15 cellular contexts compared by ENCODE assay signal in the genomic region with DNA sequence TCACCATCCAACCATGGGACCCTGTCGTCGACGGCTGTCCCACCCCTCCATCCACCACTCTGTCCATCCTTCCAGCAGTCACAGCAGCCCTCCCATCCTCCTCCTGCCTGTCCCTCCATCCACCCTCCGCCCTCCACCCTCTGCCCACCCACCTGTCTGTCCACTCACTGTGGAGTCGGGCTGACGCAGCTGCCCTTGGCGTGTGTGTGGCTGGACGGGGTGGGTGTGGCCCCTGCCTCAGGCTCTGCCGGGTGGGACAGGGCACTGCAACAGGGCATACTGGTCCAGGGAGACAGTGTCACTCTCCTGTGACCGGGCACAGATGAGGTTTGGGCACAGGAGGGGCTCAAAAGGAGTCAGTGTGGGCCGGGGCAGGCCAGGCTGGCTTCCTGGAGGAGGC. TPM values are rescaled to one million over a fixed set of nuclear protein-coding genes. Genes with fewer than 3 reads are reported as not detected.
DNase-seq lines count a peak whose midpoint lies in the region; ATAC-seq, FAIRE-seq and TF ChIP-seq lines count a peak whose summit lies in the region.
"Had no signal": no experiment of that assay in that cellular context is flagged by ENCODE, and none has a peak within 500 bp of the region (broad histone marks: within the 10 kb centered on the region; RNA-seq: fewer than 3 reads in every experiment).

No MANE protein-coding gene starts in this region.

- CTCF ChIA-PET in PC-9 (lab: Charles Lee), result no interaction called here
- CTCF ChIA-PET in activated CD4-positive, alpha-beta memory T cell treated with anti-CD3 and anti-CD28 coated beads, Interleukin-2, amount 10 ng/mL, durations not matched to agents 7 days and 5 days (lab: Charles Lee), result interaction anchor here (1.1 to 2.0 kb wide), 2 partner anchors 11 to 145 kb away, joined by 4 to 11 read pairs; no protein-coding TSS in a partner anchor

- peaks cover 24% of the 10 kb centered on the region for H3K79me2 ChIP-seq in PC-9 (ENCODE audit: low read depth)
- H3K79me2 ChIP-seq: parathyroid adenoma had no signal

- no peak for ATAC-seq in memory B cell (ENCODE audit: low read depth)
- no peak for ATAC-seq in Right ventricle myocardium inferior

- peaks cover 5% of the 10 kb centered on the region for H3K4me1 Mint-ChIP-seq in memory B cell
- peaks cover 4% of the 10 kb centered on the region for H3K4me1 Mint-ChIP-seq in activated CD4-positive, alpha-beta memory T cell treated with anti-CD3 and anti-CD28 coated beads, Interleukin-2, amount 10 ng/mL, durations not matched to agents 7 days and 5 days

- no peak overlapping the region for H3K27ac ChIP-seq in PC-9
- H3K27ac ChIP-seq: parathyroid adenoma had no signal

- H3K36me3 ChIP-seq in PC-9 (ENCODE audit: low read depth), result no peaks in the 10 kb centered on the region
- H3K36me3 ChIP-seq: thyroid gland had no signal

- H3K27me3 ChIP-seq in PC-9 (ENCODE audit: insufficient read depth, low read depth), result no peaks in the 10 kb centered on the region
- H3K27me3 ChIP-seq: thyroid gland had no signal

- intact Hi-C loops in PC-9 (cut with micrococcal nuclease; ENCODE audit: unreplicated experiment) (loop anchor here (2.0 kb wide), 1 partner anchor 53 kb away; no protein-coding TSS in a partner anchor), Right ventricle myocardium inferior (cut with DNase I) (no loop called here)

- peaks cover 10% of the 10 kb centered on the region for H3K27me3 Mint-ChIP-seq in memory B cell
- no peaks in the 10 kb centered on the region for H3K27me3 Mint-ChIP-seq in activated CD4-positive, alpha-beta memory T cell treated with anti-CD3 and anti-CD28 coated beads, Interleukin-2, amount 10 ng/mL, durations not matched to agents 7 days and 5 days
- H3K27me3 Mint-ChIP-seq: activated CD4-positive, alpha-beta memory T cell treated with anti-CD3 and anti-CD28 coated beads for 36 hours had no signal

- peak; percentile 31 for DNase-seq in A172 (ENCODE audit: low spot score)
- peak in 1 of 2 experiments; percentile 36 for DNase-seq in PC-9
- DNase-seq in memory B cell (ENCODE audit: low spot score in 2 of 2), result no peak
- DNase-seq in activated CD4-positive, alpha-beta memory T cell treated with anti-CD3 and anti-CD28 coated beads, Interleukin-2, amount 10 ng/mL, durations not matched to agents 7 days and 5 days, result no peak
- DNase-seq in HTR-8/SVneo (ENCODE audit: insufficient read length, low spot score), result no peak
- no peak for DNase-seq in Right ventricle myocardium inferior (ENCODE audit: missing footprints)
- DNase-seq: activated CD4-positive, alpha-beta memory T cell treated with anti-CD3 and anti-CD28 coated beads for 36 hours; anterior cingulate cortex; NCI-H1092; thyroid gland had no signal

- peak overlapping the region; percentile 52 for H3K4me3 Mint-ChIP-seq in memory B cell
- H3K4me3 Mint-ChIP-seq in activated CD4-positive, alpha-beta memory T cell treated with anti-CD3 and anti-CD28 coated beads, Interleukin-2, amount 10 ng/mL, durations not matched to agents 7 days and 5 days, result no peak overlapping the region
- H3K4me3 Mint-ChIP-seq: activated CD4-positive, alpha-beta memory T cell treated with anti-CD3 and anti-CD28 coated beads for 36 hours had no signal

- H2AFZ ChIP-seq in PC-9, result no peak overlapping the region
- H2AFZ ChIP-seq: parathyroid adenoma had no signal

- no peaks in the 10 kb centered on the region for H3K9me3 Mint-ChIP-seq in memory B cell
- H3K9me3 Mint-ChIP-seq in activated CD4-positive, alpha-beta memory T cell treated with anti-CD3 and anti-CD28 coated beads, Interleukin-2, amount 10 ng/mL, durations not matched to agents 7 days and 5 days, result peaks cover 7% of the 10 kb centered on the region
- H3K9me3 Mint-ChIP-seq: activated CD4-positive, alpha-beta memory T cell treated with anti-CD3 and anti-CD28 coated beads for 36 hours had no signal

- peaks cover 3% of the 10 kb centered on the region; the same call in 1 of the 2 replicates for H4K20me1 ChIP-seq in PC-9 (ENCODE audit: insufficient read depth)

- FAIRE-seq in HTR-8/SVneo (lab: Jason Lieb, UNC), result no peak
- FAIRE-seq: TTC549 had no signal

- H3K4me1 ChIP-seq in PC-9 (replicated peaks; ENCODE audit: insufficient read depth), result peaks cover 10% of the 10 kb centered on the region

- TF ChIP-seq CTCF in PC-9 (conservative IDR thresholded peaks at IDR 0.05), result no peak

- H3K4me2 ChIP-seq in PC-9, result peak overlapping the region; percentile 89

- BruUV-seq in PC-9 (replicated peaks; lab: Mats Ljungman, UMichigan), result no TSS peak

- no peaks in the 10 kb centered on the region for H3K9me3 ChIP-seq in PC-9 (ENCODE audit: insufficient read depth, low read depth)
- H3K9me3 ChIP-seq: thyroid gland had no signal

- H3F3A ChIP-seq in PC-9 (ENCODE audit: insufficient read depth, low read depth), result no peaks in the 10 kb centered on the region

- no peak overlapping the region for H3K27ac Mint-ChIP-seq in memory B cell
- H3K27ac Mint-ChIP-seq in activated CD4-positive, alpha-beta memory T cell treated with anti-CD3 and anti-CD28 coated beads, Interleukin-2, amount 10 ng/mL, durations not matched to agents 7 days and 5 days, result no peak overlapping the region
- H3K27ac Mint-ChIP-seq: activated CD4-positive, alpha-beta memory T cell treated with anti-CD3 and anti-CD28 coated beads for 36 hours; activated T-helper 2 cell treated with anti-CD3 and anti-CD28 coated beads, Interferon-gamma antibody, Interleukin-2, Interleukin-4, amounts not matched to agents 10 μg/mL and 5 μg/mL and 100 μg/mL, durations not matched to agents 14 hours and 24 hours and 36 hours had no signal

- H3K4me3 ChIP-seq in PC-9, result no peak overlapping the region

- no peaks in the 10 kb centered on the region for H3K9me2 ChIP-seq in PC-9 (ENCODE audit: insufficient read depth)

- no peaks in the 10 kb centered on the region for H3K36me3 Mint-ChIP-seq in memory B cell
- no peaks in the 10 kb centered on the region for H3K36me3 Mint-ChIP-seq in activated CD4-positive, alpha-beta memory T cell treated with anti-CD3 and anti-CD28 coated beads, Interleukin-2, amount 10 ng/mL, durations not matched to agents 7 days and 5 days (ENCODE audit: low read depth)
- H3K36me3 Mint-ChIP-seq: activated CD4-positive, alpha-beta memory T cell treated with anti-CD3 and anti-CD28 coated beads for 36 hours had no signal

- POLR2A ChIA-PET in PC-9 (lab: Charles Lee; ENCODE audit: unreplicated experiment), result no interaction called here
- POLR2A ChIA-PET in activated CD4-positive, alpha-beta memory T cell treated with anti-CD3 and anti-CD28 coated beads, Interleukin-2, amount 10 ng/mL, durations not matched to agents 7 days and 5 days (lab: Charles Lee), result interaction anchor here (1.2 to 2.0 kb wide), 2 partner anchors 11 to 80 kb away, joined by 4 to 7 read pairs; no protein-coding TSS in a partner anchor

RNA-seq across cellular contexts. Expression of a gene that starts 1.9 kb away (rescaled TPM):
- total RNA-seq in A172 (2014; rRNA removed; shearing (Covaris generic)), result 39.8 and 44.0 TPM in 2 replicates
- 83.7 and 109 TPM in 2 replicates for total RNA-seq in PC-9 (2021)
- total RNA-seq in activated CD4-positive, alpha-beta memory T cell treated with anti-CD3 and anti-CD28 coated beads, Interleukin-2, amount 10 ng/mL, durations not matched to agents 7 days and 5 days, result not detected
- total RNA-seq in Right ventricle myocardium inferior, result 0.32 TPM
- total RNA-seq: activated T-helper 2 cell treated with anti-CD3 and anti-CD28 coated beads, Interferon-gamma antibody, Interleukin-2, Interleukin-4, amounts not matched to agents 10 μg/mL and 5 μg/mL and 100 μg/mL, durations not matched to agents 14 hours and 24 hours and 36 hours; SK-MEL-5 had no signal

RNA-seq across cellular contexts. Expression of a gene that starts 18.9 kb away (rescaled TPM):
- 3.8 and 3.9 TPM in 2 replicates for total RNA-seq in A172 (2014; rRNA removed; shearing (Covaris generic))
- total RNA-seq in PC-9 (2021) (78.9 and 98.3 TPM in 2 replicates), Right ventricle myocardium inferior (50.0 TPM)
- 100 to 1,000 TPM; 170 to 178 TPM for total RNA-seq in activated CD4-positive, alpha-beta memory T cell treated with anti-CD3 and anti-CD28 coated beads, Interleukin-2, amount 10 ng/mL, durations not matched to agents 7 days and 5 days

RNA-seq across cellular contexts. Expression of a gene that starts 26.6 kb away (rescaled TPM):
- total RNA-seq in A172 (2014; rRNA removed; shearing (Covaris generic)), result 27.9 and 40.8 TPM in 2 replicates
- 4.7 and 6.1 TPM in 2 replicates for total RNA-seq in PC-9 (2021)
- under 1 TPM; 0.23 to 0.53 TPM for total RNA-seq in activated CD4-positive, alpha-beta memory T cell treated with anti-CD3 and anti-CD28 coated beads, Interleukin-2, amount 10 ng/mL, durations not matched to agents 7 days and 5 days
- total RNA-seq in Right ventricle myocardium inferior, result 0.54 TPM

RNA-seq across cellular contexts. Expression of a gene that starts 45.9 kb away (rescaled TPM):
- 0.19 TPM in 1 of 2 replicates, not detected in the other for total RNA-seq in A172 (2014; rRNA removed; shearing (Covaris generic))
- 18.1 and 27.6 TPM in 2 replicates for total RNA-seq in PC-9 (2021)
- total RNA-seq in activated CD4-positive, alpha-beta memory T cell treated with anti-CD3 and anti-CD28 coated beads, Interleukin-2, amount 10 ng/mL, durations not matched to agents 7 days and 5 days, result 10 to 100 TPM; 69.2 to 73.5 TPM
- 0.41 TPM for total RNA-seq in Right ventricle myocardium inferior
- total RNA-seq: H4, SK-MEL-5 had no signal

RNA-seq across cellular contexts. Expression of a gene that starts 54.2 kb away (rescaled TPM):
- 29.7 and 30.4 TPM in 2 replicates for total RNA-seq in A172 (2014; rRNA removed; shearing (Covaris generic))
- total RNA-seq in PC-9 (2021), result 32.5 and 38.8 TPM in 2 replicates
- 10 to 100 TPM; 20.1 to 21.5 TPM for total RNA-seq in activated CD4-positive, alpha-beta memory T cell treated with anti-CD3 and anti-CD28 coated beads, Interleukin-2, amount 10 ng/mL, durations not matched to agents 7 days and 5 days
- total RNA-seq in Right ventricle myocardium inferior, result 27.8 TPM

Comparison
In these comparisons a context has a peak if more than half of its experiments do, and no peak if none do; other contexts are left out.
1. RNA of a gene that starts 1.9 kb away (total RNA-seq): 83.7 to 109 TPM in PC-9 and 39.8 to 44.0 TPM in A172; 0.32 TPM in Right ventricle myocardium inferior (single experiment) and not detected in activated CD4-positive, alpha-beta memory T cell treated with anti-CD3 and anti-CD28 coated beads, Interleukin-2, amount 10 ng/mL, durations not matched to agents 7 days and 5 days; every median in the first group is over 10 times any median in the second.
2. RNA of a gene that starts 18.9 kb away (total RNA-seq): 170 to 178 TPM in activated CD4-positive, alpha-beta memory T cell treated with anti-CD3 and anti-CD28 coated beads, Interleukin-2, amount 10 ng/mL, durations not matched to agents 7 days and 5 days, 78.9 to 98.3 TPM in PC-9 and 50.0 TPM in Right ventricle myocardium inferior (single experiment); 3.8 to 3.9 TPM in A172; every median in the first group is over 10 times any median in the second.